Comparison of ENCODE assay signal across 8 cellular contexts in the genomic region with DNA sequence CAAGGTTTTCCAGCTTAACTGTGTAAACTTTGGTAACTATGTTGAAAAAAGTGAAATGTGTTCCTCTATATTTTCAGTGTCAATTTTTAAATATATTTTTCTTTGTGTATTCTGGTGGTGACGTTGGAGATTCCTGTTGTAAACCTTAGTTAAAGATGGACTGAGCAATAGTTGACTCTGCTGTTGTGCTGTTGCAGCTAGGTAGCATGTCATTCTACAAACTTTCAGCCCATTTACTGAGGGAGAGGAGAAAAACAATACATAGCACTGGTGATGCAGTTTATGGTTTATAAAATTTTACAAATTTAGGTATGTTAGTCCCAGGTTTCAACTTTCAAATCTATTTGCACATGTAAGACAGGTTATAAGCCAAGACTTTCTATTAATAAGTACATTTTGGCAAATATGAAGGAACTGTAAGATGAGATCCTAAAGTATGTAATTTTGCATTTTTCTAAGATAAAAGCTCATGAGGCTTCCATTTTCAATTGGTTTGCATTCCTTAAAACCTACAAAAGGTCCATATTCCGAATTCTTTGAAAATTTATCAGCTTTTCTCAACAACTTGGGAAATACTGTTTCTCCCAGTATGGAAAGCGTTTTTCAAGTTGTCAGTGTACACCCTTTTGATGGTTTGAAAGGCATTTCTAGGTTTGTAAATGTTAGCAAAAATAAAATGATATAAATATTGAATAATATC. TPM values are rescaled to one million over a fixed set of nuclear protein-coding genes. Genes with fewer than 3 reads are reported as not detected.
DNase-seq lines count a peak whose midpoint lies in the region; TF ChIP-seq lines count a peak whose summit lies in the region.

No MANE protein-coding gene starts in this region.

- H3K9me3 ChIP-seq in transverse colon: no peaks in the 10 kb centered on the region

- no peak for TF ChIP-seq EP300 in transverse colon (IDR thresholded peaks at IDR 0.05; ENCODE audit: low read depth)

- peak overlapping the region; percentile 98 for H3K27ac Mint-ChIP-seq in activated naive CD4-positive, alpha-beta T cell treated with anti-CD3 and anti-CD28 coated beads, Interleukin-2, amount 50 U/mL, for 24 hours
- H3K27ac Mint-ChIP-seq in activated naive CD8-positive, alpha-beta T cell treated with anti-CD3 and anti-CD28 coated beads for 36 hours: peak overlapping the region; percentile 90

- peak overlapping the region; percentile 92 for H3K4me3 Mint-ChIP-seq in activated naive CD4-positive, alpha-beta T cell treated with anti-CD3 and anti-CD28 coated beads, Interleukin-2, amount 50 U/mL, for 24 hours
- H3K4me3 Mint-ChIP-seq in activated naive CD8-positive, alpha-beta T cell treated with anti-CD3 and anti-CD28 coated beads for 36 hours: peak overlapping the region; percentile 88

- TF ChIP-seq CTCF in kidney epithelial cell (IDR thresholded peaks at IDR 0.05; ENCODE audit: insufficient read depth, low read length, poor library complexity, severe bottlenecking): no peak
- TF ChIP-seq CTCF in transverse colon (IDR thresholded peaks at IDR 0.05): no peak

- H3K27me3 Mint-ChIP-seq in activated naive CD4-positive, alpha-beta T cell treated with anti-CD3 and anti-CD28 coated beads, Interleukin-2, amount 50 U/mL, for 24 hours: no peaks in the 10 kb centered on the region
- peaks cover 20% of the 10 kb centered on the region for H3K27me3 Mint-ChIP-seq in activated naive CD8-positive, alpha-beta T cell treated with anti-CD3 and anti-CD28 coated beads for 36 hours

- H3K9me3 Mint-ChIP-seq in activated naive CD4-positive, alpha-beta T cell treated with anti-CD3 and anti-CD28 coated beads, Interleukin-2, amount 50 U/mL, for 24 hours: no peaks in the 10 kb centered on the region
- no peaks in the 10 kb centered on the region for H3K9me3 Mint-ChIP-seq in activated naive CD8-positive, alpha-beta T cell treated with anti-CD3 and anti-CD28 coated beads for 36 hours

- peaks cover 63% of the 10 kb centered on the region for H3K4me1 Mint-ChIP-seq in activated naive CD4-positive, alpha-beta T cell treated with anti-CD3 and anti-CD28 coated beads, Interleukin-2, amount 50 U/mL, for 24 hours
- H3K4me1 Mint-ChIP-seq in activated naive CD8-positive, alpha-beta T cell treated with anti-CD3 and anti-CD28 coated beads for 36 hours: peaks cover 60% of the 10 kb centered on the region

- H3K27me3 ChIP-seq in kidney epithelial cell (ENCODE audit: control insufficient read depth, insufficient read depth, low read length) (no peaks in the 10 kb centered on the region), transverse colon (no peaks in the 10 kb centered on the region)

- no peaks in the 10 kb centered on the region for H3K36me3 ChIP-seq in kidney epithelial cell (ENCODE audit: control insufficient read depth, insufficient read depth, low read length)
- no peaks in the 10 kb centered on the region for H3K36me3 ChIP-seq in transverse colon

- DNase-seq in activated naive CD4-positive, alpha-beta T cell treated with anti-CD3 and anti-CD28 coated beads, Interleukin-2, amount 50 U/mL, for 16 hours: no peak
- DNase-seq in activated naive CD8-positive, alpha-beta T cell treated with anti-CD3 and anti-CD28 coated beads for 36 hours: no peak
- no peak for DNase-seq in kidney epithelial cell (ENCODE audit: low read depth)
- DNase-seq in transverse colon: no peak
- no peak for DNase-seq in 8988T
- no peak for DNase-seq in Ammon's horn (ENCODE audit: low spot score)
- DNase-seq in NCI-H2029 (lab: John Stamatoyannopoulos, UW): no peak

- H3K27ac ChIP-seq in transverse colon: peak overlapping the region; percentile 86 to 89 (median 88)

- H3K4me1 ChIP-seq in transverse colon: peaks cover 15 to 54% (median 32%) of the 10 kb centered on the region in 4 donors

- WGBS in transverse colon (ENCODE audit: low coverage in 1 of 2), 2 donors: 49 to 62% methylated on average over 3 of the region's 3 CpGs

- H3K36me3 Mint-ChIP-seq in activated naive CD4-positive, alpha-beta T cell treated with anti-CD3 and anti-CD28 coated beads, Interleukin-2, amount 50 U/mL, for 24 hours: peaks cover 18% of the 10 kb centered on the region
- peaks cover 16% of the 10 kb centered on the region for H3K36me3 Mint-ChIP-seq in activated naive CD8-positive, alpha-beta T cell treated with anti-CD3 and anti-CD28 coated beads for 36 hours

- intact Hi-C loops in transverse colon (cut with DNase I; ENCODE audit: low total_unique reads): no loop called here

- H3K4me3 ChIP-seq in kidney epithelial cell (ENCODE audit: low read depth, low read length) (peak overlapping the region; percentile 98), transverse colon (peak overlapping the region in 3 of 4 donors; percentile 64 to 83 (median 80))

- in situ Hi-C loops in transverse colon (cut with MboI; ENCODE audit: low pct_ligation_motif_present in 1 of 4, low pct_unique_long_range_greater_than_20kb in 1 of 4, low sequenced_read_pairs in 3 of 4): no loop called here

- no peak for TF ChIP-seq POLR2A in transverse colon (IDR thresholded peaks at IDR 0.05)

RNA-seq across cellular contexts. Expression of gene NDFIP2, which starts 1.5 kb away (rescaled TPM):
- 10 to 100 TPM; 47.6 to 48.8 TPM for total RNA-seq in activated naive CD8-positive, alpha-beta T cell treated with anti-CD3 and anti-CD28 coated beads for 36 hours
- total RNA-seq in kidney epithelial cell (43.8 and 46.8 TPM in 2 replicates), transverse colon (100 to 1,000 TPM in 1 of 4 donors, 10 to 100 TPM in 3; 56.9 to 116 (median 83.6) TPM)
